ENCODE assay signal across 1 cellular context in the genomic region with DNA sequence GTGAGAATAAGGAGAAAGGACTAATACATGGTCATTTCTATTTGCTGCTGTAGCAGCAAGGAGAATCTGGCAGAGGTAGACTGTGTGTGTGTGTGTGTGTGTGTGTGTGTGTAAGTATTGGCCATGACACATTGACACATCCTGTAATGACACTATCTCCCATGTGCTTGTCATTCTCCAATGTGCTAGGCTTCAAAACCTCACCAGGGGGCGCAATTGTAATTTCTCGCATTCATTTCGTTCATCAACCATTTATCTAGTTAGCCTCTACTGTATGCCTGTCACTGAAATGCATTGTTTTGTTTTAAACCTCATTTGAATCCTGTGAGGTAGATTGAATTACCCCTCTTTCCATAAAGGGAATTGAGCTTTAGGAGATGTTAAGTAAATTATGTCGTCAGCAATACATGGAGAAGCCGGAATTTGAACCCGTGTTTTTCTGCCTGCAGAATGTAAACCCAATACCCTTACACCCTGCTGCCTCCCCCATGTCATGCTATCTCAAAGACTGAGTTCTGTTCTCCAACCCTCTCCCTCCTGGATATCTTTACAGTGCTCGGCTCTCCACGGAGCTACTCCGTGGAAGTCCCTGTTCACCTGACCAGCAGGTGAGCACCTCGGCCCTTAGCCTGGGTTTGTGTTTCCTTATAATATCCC.
TF ChIP-seq lines count a peak whose summit lies in the region.

No MANE protein-coding gene starts in this region.

TF ChIP-seq in IMR-90, 13 proteins besides CTCF, POLR2A, EP300 and RAD21 (continued from another document):
- TF ChIP-seq, protein P1, sequence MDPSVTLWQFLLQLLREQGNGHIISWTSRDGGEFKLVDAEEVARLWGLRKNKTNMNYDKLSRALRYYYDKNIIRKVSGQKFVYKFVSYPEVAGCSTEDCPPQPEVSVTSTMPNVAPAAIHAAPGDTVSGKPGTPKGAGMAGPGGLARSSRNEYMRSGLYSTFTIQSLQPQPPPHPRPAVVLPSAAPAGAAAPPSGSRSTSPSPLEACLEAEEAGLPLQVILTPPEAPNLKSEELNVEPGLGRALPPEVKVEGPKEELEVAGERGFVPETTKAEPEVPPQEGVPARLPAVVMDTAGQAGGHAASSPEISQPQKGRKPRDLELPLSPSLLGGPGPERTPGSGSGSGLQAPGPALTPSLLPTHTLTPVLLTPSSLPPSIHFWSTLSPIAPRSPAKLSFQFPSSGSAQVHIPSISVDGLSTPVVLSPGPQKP (IDR thresholded peaks at IDR 0.05; ENCODE audit: borderline replicate concordance, low read depth, low read length), result no peak
- TF ChIP-seq BHLHE40 (IDR thresholded peaks at IDR 0.05; ENCODE audit: low read depth, low read length) (no peak), MAFK (IDR thresholded peaks at IDR 0.05; ENCODE audit: low read depth, low read length) (no peak), MXI1 (IDR thresholded peaks at IDR 0.05; ENCODE audit: borderline replicate concordance, low read depth, low read length) (peak; percentile 52; the same call in 1 of the 2 replicates), NFE2L2 (IDR thresholded peaks at IDR 0.05; ENCODE audit: low read depth, low read length) (no peak), MAZ (IDR thresholded peaks at IDR 0.05; ENCODE audit: borderline replicate concordance, low read depth, low read length) (no peak), CEBPB (IDR thresholded peaks at IDR 0.05; ENCODE audit: low read depth, low read length) (no peak), CHD1 (IDR thresholded peaks at IDR 0.05; ENCODE audit: low read depth, low read length) (no peak)
- TF ChIP-seq, protein P2, sequence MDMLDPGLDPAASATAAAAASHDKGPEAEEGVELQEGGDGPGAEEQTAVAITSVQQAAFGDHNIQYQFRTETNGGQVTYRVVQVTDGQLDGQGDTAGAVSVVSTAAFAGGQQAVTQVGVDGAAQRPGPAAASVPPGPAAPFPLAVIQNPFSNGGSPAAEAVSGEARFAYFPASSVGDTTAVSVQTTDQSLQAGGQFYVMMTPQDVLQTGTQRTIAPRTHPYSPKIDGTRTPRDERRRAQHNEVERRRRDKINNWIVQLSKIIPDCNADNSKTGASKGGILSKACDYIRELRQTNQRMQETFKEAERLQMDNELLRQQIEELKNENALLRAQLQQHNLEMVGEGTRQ (IDR thresholded peaks at IDR 0.05; ENCODE audit: low read depth, low read length), result no peak
